In the genomic region with DNA sequence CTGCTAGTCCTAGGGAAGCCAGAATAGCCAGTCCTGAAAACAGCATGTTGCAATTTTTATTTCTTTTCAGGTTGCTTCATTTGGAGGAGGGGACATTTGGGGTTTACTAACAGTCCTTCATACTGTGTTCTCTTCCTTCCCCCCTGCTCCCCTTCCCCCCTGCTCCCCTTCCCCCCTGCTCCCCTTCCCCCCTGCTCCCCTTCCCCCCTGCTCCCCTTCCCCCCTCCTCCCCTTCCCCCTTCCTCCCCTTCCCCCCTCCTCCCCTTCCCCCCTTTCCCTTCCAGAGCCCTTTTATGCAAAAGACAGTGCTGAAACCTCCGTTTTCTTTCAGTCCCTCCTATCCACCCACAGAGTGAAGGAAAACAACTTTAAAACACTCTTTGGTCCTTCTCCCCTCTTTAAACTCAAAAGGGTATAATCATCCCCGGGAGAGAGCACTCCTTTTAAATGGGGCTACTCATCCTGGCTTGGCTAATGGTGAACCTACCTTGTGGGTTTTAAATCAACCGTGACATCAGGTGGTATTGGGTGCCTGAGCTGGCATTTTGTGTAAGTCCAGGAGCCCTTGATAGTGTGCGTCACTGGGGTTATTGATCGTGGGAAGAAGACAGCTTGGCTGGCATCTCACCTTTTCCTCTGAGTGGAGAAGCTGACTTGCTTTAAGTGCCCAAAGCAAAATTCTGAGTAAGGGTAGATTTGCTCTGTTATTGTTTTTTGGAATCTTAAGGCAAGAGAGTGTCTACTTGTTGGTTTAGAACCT, we compare ENCODE assay signal across 8 cellular contexts.
DNase-seq lines count a peak whose midpoint lies in the region; ATAC-seq lines count a peak whose summit lies in the region.

No MANE protein-coding gene starts in this region.

- H3K9me3 ChIP-seq in iPS-20b (ENCODE audit: insufficient read depth, low read depth, low read length), result no peaks in the 10 kb centered on the region

- DNase-seq in NOMO-1 (lab: John Stamatoyannopoulos, UW; ENCODE audit: unreplicated experiment in 2 of 2) (peak; percentile 31 to 66), foreskin melanocyte (no peak)
- peak; percentile 31 for DNase-seq in activated naive CD4-positive, alpha-beta T cell treated with anti-CD3 and anti-CD28 coated beads, Interleukin-2, amount 10 ng/mL, durations not matched to agents 7 days and 5 days
- peak; percentile 65 for DNase-seq in stimulated activated CD4-positive, alpha-beta T cell treated with anti-CD3 and anti-CD28 coated beads, Interleukin-4, amount 100 ng/mL, for 24 hours

- H3K27me3 ChIP-seq in iPS-20b (ENCODE audit: insufficient read depth, low read length), result no peaks in the 10 kb centered on the region

- peaks cover 12% of the 10 kb centered on the region for H3K36me3 Mint-ChIP-seq in activated naive CD4-positive, alpha-beta T cell treated with anti-CD3 and anti-CD28 coated beads, Interleukin-2, amount 10 ng/mL, durations not matched to agents 7 days and 5 days

- peaks cover 51% of the 10 kb centered on the region for H3K4me1 ChIP-seq in iPS-20b (ENCODE audit: insufficient read depth, low read length)

- H3K27ac ChIP-seq in iPS-20b (ENCODE audit: low read length), result no peak overlapping the region

- H3K9me3 Mint-ChIP-seq in activated naive CD4-positive, alpha-beta T cell treated with anti-CD3 and anti-CD28 coated beads, Interleukin-2, amount 10 ng/mL, durations not matched to agents 7 days and 5 days, result no peaks in the 10 kb centered on the region

- H3K9ac ChIP-seq in iPS-20b (ENCODE audit: low read depth, low read length), result peak overlapping the region; percentile 81

- CTCF ChIA-PET in activated naive CD4-positive, alpha-beta T cell treated with anti-CD3 and anti-CD28 coated beads, Interleukin-2, amount 10 ng/mL, durations not matched to agents 7 days and 5 days (lab: Charles Lee), result interaction anchor here (1.0 to 1.5 kb wide), 2 partner anchors 54 to 108 kb away, joined by 3 to 4 read pairs; no protein-coding TSS in a partner anchor

- 0 out of 2 replicates have a peak, but pooled peaks cover 3% of the 10 kb centered on the region for H3K36me3 ChIP-seq in iPS-20b (ENCODE audit: insufficient read depth, low read depth, low read length)

- H3K27me3 Mint-ChIP-seq in activated naive CD4-positive, alpha-beta T cell treated with anti-CD3 and anti-CD28 coated beads, Interleukin-2, amount 10 ng/mL, durations not matched to agents 7 days and 5 days, result no peaks in the 10 kb centered on the region

- H3K4me1 Mint-ChIP-seq in activated naive CD4-positive, alpha-beta T cell treated with anti-CD3 and anti-CD28 coated beads, Interleukin-2, amount 10 ng/mL, durations not matched to agents 7 days and 5 days, result peaks cover 64% of the 10 kb centered on the region

- H3K4me3 Mint-ChIP-seq in activated naive CD4-positive, alpha-beta T cell treated with anti-CD3 and anti-CD28 coated beads, Interleukin-2, amount 10 ng/mL, durations not matched to agents 7 days and 5 days, result peak overlapping the region; percentile 89

- H3K27ac Mint-ChIP-seq in activated naive CD4-positive, alpha-beta T cell treated with anti-CD3 and anti-CD28 coated beads, Interleukin-2, amount 10 ng/mL, durations not matched to agents 7 days and 5 days, result peak overlapping the region; percentile 87

- H3K4me3 ChIP-seq in GM08714 (ENCODE audit: low read length) (peak overlapping the region; percentile 78), iPS-20b (ENCODE audit: low read length) (peak overlapping the region; percentile 89)

- ATAC-seq in HG03571 (IDR thresholded peaks at IDR 0.05; ENCODE audit: unreplicated experiment) (no peak), GM21619 (IDR thresholded peaks at IDR 0.05; ENCODE audit: unreplicated experiment) (no peak)
